ENCODE assay signal across 1 cellular context in the genomic region with DNA sequence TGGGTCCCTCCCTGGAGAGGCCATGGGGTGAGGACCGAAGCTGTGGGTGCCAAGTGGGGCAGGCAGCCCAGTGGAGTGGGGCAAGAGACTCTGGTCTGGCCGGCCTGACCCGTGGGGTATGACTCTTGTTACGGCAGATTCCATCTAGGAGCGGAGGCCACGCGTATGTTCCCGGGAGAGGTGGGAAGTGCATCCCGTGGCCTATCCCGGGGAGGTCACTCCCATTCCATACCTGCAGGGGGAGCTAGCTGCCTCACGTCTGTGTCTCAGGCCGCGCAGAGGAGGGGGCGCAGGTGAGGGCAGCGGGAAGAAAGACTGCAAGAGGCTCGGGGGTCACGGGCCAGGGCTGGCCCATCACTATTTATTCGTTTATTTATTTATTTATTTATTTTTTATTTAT.
TF ChIP-seq lines count a peak whose summit lies in the region.

No MANE protein-coding gene starts in this region.

TF ChIP-seq in HEK293, 187 proteins besides CTCF, POLR2A, EP300 and RAD21 (continued from another document):
- no peak for TF ChIP-seq SETDB1 (IDR thresholded peaks at IDR 0.05; ENCODE audit: insufficient read length, low read length)
- TF ChIP-seq TCF7L2 (IDR thresholded peaks at IDR 0.05; ENCODE audit: borderline replicate concordance, low read depth, low read length), result no peak
- 0 out of 2 replicates have a peak, but pooled peaks have one; percentile 13 for TF ChIP-seq ZNF394 (tag by site-specific recombination; IDR thresholded peaks at IDR 0.05; ENCODE audit: borderline replicate concordance)
- TF ChIP-seq ZNF473 (tag by site-specific recombination; IDR thresholded peaks at IDR 0.05), result no peak
- TF ChIP-seq GLI4 (tag by site-specific recombination; IDR thresholded peaks at IDR 0.05), result no peak
- no peak for TF ChIP-seq ZNF132 (tag by site-specific recombination; IDR thresholded peaks at IDR 0.05; ENCODE audit: borderline replicate concordance)
- TF ChIP-seq MYNN (tag by site-specific recombination; IDR thresholded peaks at IDR 0.05; ENCODE audit: borderline replicate concordance), result no peak
- no peak for TF ChIP-seq ZNF48 (tag by site-specific recombination; IDR thresholded peaks at IDR 0.05)
- TF ChIP-seq, protein P1, sequence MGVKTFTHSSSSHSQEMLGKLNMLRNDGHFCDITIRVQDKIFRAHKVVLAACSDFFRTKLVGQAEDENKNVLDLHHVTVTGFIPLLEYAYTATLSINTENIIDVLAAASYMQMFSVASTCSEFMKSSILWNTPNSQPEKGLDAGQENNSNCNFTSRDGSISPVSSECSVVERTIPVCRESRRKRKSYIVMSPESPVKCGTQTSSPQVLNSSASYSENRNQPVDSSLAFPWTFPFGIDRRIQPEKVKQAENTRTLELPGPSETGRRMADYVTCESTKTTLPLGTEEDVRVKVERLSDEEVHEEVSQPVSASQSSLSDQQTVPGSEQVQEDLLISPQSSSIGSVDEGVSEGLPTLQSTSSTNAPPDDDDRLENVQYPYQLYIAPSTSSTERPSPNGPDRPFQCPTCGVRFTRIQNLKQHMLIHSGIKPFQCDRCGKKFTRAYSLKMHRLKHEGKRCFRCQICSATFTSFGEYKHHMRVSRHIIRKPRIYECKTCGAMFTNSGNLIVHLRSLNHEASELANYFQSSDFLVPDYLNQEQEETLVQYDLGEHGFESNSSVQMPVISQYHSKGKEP (tag by site-specific recombination; IDR thresholded peaks at IDR 0.05), result no peak
